In genomic region chr13:79405831-79406596, GRCh38 we compare ENCODE assay signal across 8 cellular contexts. TPM values are rescaled to one million over a fixed set of nuclear protein-coding genes. Genes with fewer than 3 reads are reported as not detected.
DNase-seq lines count a peak whose midpoint lies in the region; ATAC-seq and TF ChIP-seq lines count a peak whose summit lies in the region.

RBM26 (minus strand) TSS chr13:79406255; CDS start chr13:79405774, 481 bp downstream.

- H3K4me2 ChIP-seq in PC-3 (ENCODE audit: low read length): peak within 1 kb of the TSS; percentile 90

- H3K9ac ChIP-seq in PC-3 (ENCODE audit: low read length) (peak within 1 kb of the TSS; percentile 97), mucosa of stomach (ENCODE audit: low read length) (peak within 1 kb of the TSS; percentile 89)

- H3K9me3 ChIP-seq in PC-3 (ENCODE audit: low read length): no peaks in the 10 kb centered on the region
- H3K9me3 ChIP-seq in mucosa of stomach (ENCODE audit: control insufficient read depth, low read length): no peaks in the 10 kb centered on the region

- peak; percentile 96 for TF ChIP-seq POLR2A in erythroblast (IDR thresholded peaks at IDR 0.05; ENCODE audit: low read length)

- no peaks in the 10 kb centered on the region for H3K27me3 ChIP-seq in PC-3 (ENCODE audit: low read length)
- no peaks in the 10 kb centered on the region for H3K27me3 ChIP-seq in mucosa of stomach (ENCODE audit: control insufficient read depth, insufficient read depth, low read length)

- H2AFZ ChIP-seq in PC-3 (ENCODE audit: low read length): peak within 1 kb of the TSS; percentile 71

- H3K9me2 ChIP-seq in PC-3 (replicated peaks; ENCODE audit: low read length): no peaks in the 10 kb centered on the region

- no peak within 1 kb of the TSS for H3K4me3 Mint-ChIP-seq in IgD-negative memory B cell

- peaks cover 36% of the 10 kb centered on the region for H4K20me1 ChIP-seq in PC-3 (ENCODE audit: low read length)

- no peaks in the 10 kb centered on the region for H3K9me3 Mint-ChIP-seq in IgD-negative memory B cell

- no peaks in the 10 kb centered on the region for H3K36me3 Mint-ChIP-seq in IgD-negative memory B cell

- H3K27ac Mint-ChIP-seq in IgD-negative memory B cell: peak within 1 kb of the TSS in 1 of 3 donors; percentile 99

- DNase-seq in DMS 273 treated with DMSO at 0.1 percent for 48 hours (lab: John Stamatoyannopoulos, UW): peak; percentile 72
- DNase-seq in PC-3: peak; percentile 93
- peak; percentile 87 for DNase-seq in activated T-cell treated with anti-CD3 and anti-CD28 coated beads for 48 hours (ENCODE audit: low read depth)
- peak; percentile 94 to 96 for DNase-seq in erythroblast (lab: John Stamatoyannopoulos, UW)
- peak; percentile 78 to 85 for DNase-seq in stimulated activated CD8-positive, alpha-beta memory T cell treated with anti-CD3 and anti-CD28 coated beads, Interleukin-7, amount 100 ng/mL, for 1 hour (ENCODE audit: low read depth in 2 of 2)

- H3F3A ChIP-seq in PC-3 (ENCODE audit: low read length, unreplicated experiment): no peaks in the 10 kb centered on the region

- peak within 1 kb of the TSS; percentile 75 for H3K27ac ChIP-seq in PC-3 (ENCODE audit: low read length)

- H3K4me1 ChIP-seq in PC-3 (ENCODE audit: insufficient read depth, low read length) (peaks cover 28% of the 10 kb centered on the region), mucosa of stomach (ENCODE audit: control insufficient read depth, insufficient read depth, low read length) (peaks cover 31% of the 10 kb centered on the region)

- CTCF ChIA-PET in PC-3 (lab: Charles Lee): no interaction called here

- no peaks in the 10 kb centered on the region for H3K27me3 Mint-ChIP-seq in IgD-negative memory B cell

- no peak for TF ChIP-seq CTCF in PC-3 (conservative IDR thresholded peaks at IDR 0.05; ENCODE audit: low read depth, low read length)

- intact Hi-C loops in PC-3 (cut with micrococcal nuclease): no loop called here

- peaks cover 67% of the 10 kb centered on the region for H3K79me2 ChIP-seq in PC-3 (ENCODE audit: low read length)

- POLR2A ChIA-PET in PC-3 (lab: Charles Lee; ENCODE audit: unreplicated experiment): interaction anchor here (0.6 kb wide), 1 partner anchor 935 kb away, joined by 4 read pairs; no protein-coding TSS in a partner anchor

- H3K4me3 ChIP-seq in PC-3 (ENCODE audit: low read length) (peak within 1 kb of the TSS; percentile 73), mucosa of stomach (ENCODE audit: low read length) (peak within 1 kb of the TSS; percentile 84)

- no peaks in the 10 kb centered on the region for H3K36me3 ChIP-seq in PC-3 (ENCODE audit: low read depth, low read length)
- H3K36me3 ChIP-seq in mucosa of stomach (ENCODE audit: control insufficient read depth, insufficient read depth, low read length): no peaks in the 10 kb centered on the region

- peaks cover 35 to 37% (median 35%) of the 10 kb centered on the region in 3 donors for H3K4me1 Mint-ChIP-seq in IgD-negative memory B cell

- peak; percentile 75 for ATAC-seq in GM21529 (IDR thresholded peaks at IDR 0.05; ENCODE audit: unreplicated experiment)
- peak; percentile 81 for ATAC-seq in PC-3

- BruUV-seq in PC-3 (replicated peaks; lab: Mats Ljungman, UMichigan): TSS peak; percentile 89

RNA-seq across cellular contexts. Expression of gene RBM26, which starts in this region (rescaled TPM):
- 18.4 TPM for polyA plus RNA-seq in IgD-negative memory B cell
- total RNA-seq in PC-3 (2014; rRNA removed): 15.8 and 16.1 TPM in 2 replicates

Comparison
In these comparisons a context has a peak if more than half of its experiments do, and no peak if none do; other contexts are left out.
1. Peak in every context shown above with its lines: DNase-seq, ATAC-seq, H3K4me3 ChIP-seq and H3K27ac ChIP-seq.